ENCODE assay signal across 10 cellular contexts in genomic region chr3:138943724-138944131, GRCh38. TPM values are rescaled to one million over a fixed set of nuclear protein-coding genes. Genes with fewer than 3 reads are reported as not detected.
DNase-seq lines count a peak whose midpoint lies in the region; ATAC-seq and TF ChIP-seq lines count a peak whose summit lies in the region.
"Had no signal": no experiment of that assay in that cellular context is flagged by ENCODE, and none has a peak within 500 bp of the region (broad histone marks: within the 10 kb centered on the region; RNA-seq: fewer than 3 reads in every experiment).

No MANE protein-coding gene starts in this region.

- H3K4me1 ChIP-seq in parathyroid adenoma, result peaks cover 29% of the 10 kb centered on the region

- H3K27me3 ChIP-seq in parathyroid adenoma (ENCODE audit: control insufficient read depth, insufficient read depth, low read length), result no peaks in the 10 kb centered on the region

- TF ChIP-seq CTCF in fibroblast of the aortic adventitia (IDR thresholded peaks at IDR 0.05; ENCODE audit: insufficient read depth, low read length) (no peak), parathyroid adenoma (IDR thresholded peaks at IDR 0.05) (no peak)

- H3K27me3 Mint-ChIP-seq in activated CD8-positive, alpha-beta memory T cell treated with anti-CD3 and anti-CD28 coated beads, Interleukin-2, amount 10 ng/mL, durations not matched to agents 7 days and 5 days, result peaks cover 89% of the 10 kb centered on the region
- H3K27me3 Mint-ChIP-seq in activated T-helper 1 cell treated with anti-CD3 and anti-CD28 coated beads, Interleukin-12 subunit alpha, Interleukin-12 subunit beta, Interleukin-2, Interleukin-4 antibody, amounts not matched to agents 30 ng/mL and 10 ng/mL and 1 ng/mL, durations not matched to agents 14 hours and 24 hours and 36 hours (ENCODE audit: insufficient read depth), result peaks cover 84% of the 10 kb centered on the region

- H3K4me3 ChIP-seq in fibroblast of the aortic adventitia (ENCODE audit: low read depth, low read length), result no peak overlapping the region
- peak overlapping the region; percentile 78 for H3K4me3 ChIP-seq in parathyroid adenoma (ENCODE audit: low read depth, low read length)

- H3K27ac ChIP-seq in parathyroid adenoma, result peak overlapping the region; percentile 95

- H3K4me1 Mint-ChIP-seq in activated CD8-positive, alpha-beta memory T cell treated with anti-CD3 and anti-CD28 coated beads, Interleukin-2, amount 10 ng/mL, durations not matched to agents 7 days and 5 days, result peaks cover 24% of the 10 kb centered on the region
- peaks cover 22% of the 10 kb centered on the region for H3K4me1 Mint-ChIP-seq in activated T-helper 1 cell treated with anti-CD3 and anti-CD28 coated beads, Interleukin-12 subunit alpha, Interleukin-12 subunit beta, Interleukin-2, Interleukin-4 antibody, amounts not matched to agents 30 ng/mL and 10 ng/mL and 1 ng/mL, durations not matched to agents 14 hours and 24 hours and 36 hours (ENCODE audit: low read depth)

- DNase-seq in activated CD8-positive, alpha-beta memory T cell treated with anti-CD3 and anti-CD28 coated beads, Interleukin-2, amount 50 U/mL, for 48 hours, result peak; percentile 48
- DNase-seq in activated CD8-positive, alpha-beta memory T cell treated with anti-CD3 and anti-CD28 coated beads, Interleukin-2, amount 10 ng/mL, durations not matched to agents 7 days and 5 days, result no peak
- DNase-seq in activated T-helper 1 cell treated with anti-CD3 and anti-CD28 coated beads, Interleukin-12 subunit alpha, Interleukin-12 subunit beta, Interleukin-2, Interleukin-4 antibody, amounts not matched to agents 30 ng/mL and 10 ng/mL and 1 ng/mL, durations not matched to agents 14 hours and 24 hours and 36 hours (ENCODE audit: low spot score), result no peak
- DNase-seq in fibroblast of the aortic adventitia (ENCODE audit: low read depth) (peak; percentile 35), activated gamma-delta T cell (lab: John Stamatoyannopoulos, UW) (no peak)
- DNase-seq: NCI-H187 had no signal

- H2AFZ ChIP-seq in parathyroid adenoma, result no peak overlapping the region

- H3K79me2 ChIP-seq in parathyroid adenoma, result peaks cover 79% of the 10 kb centered on the region

- ATAC-seq in activated CD8-positive, alpha-beta memory T cell treated with anti-CD3 and anti-CD28 coated beads, Interleukin-2, amount 10 ng/mL, durations not matched to agents 7 days and 5 days, result no peak
- ATAC-seq in HG02970 (IDR thresholded peaks at IDR 0.05; ENCODE audit: low FRiP score, unreplicated experiment), result no peak
- no peak for ATAC-seq in GM21423 (IDR thresholded peaks at IDR 0.05; ENCODE audit: unreplicated experiment)

- H3K36me3 Mint-ChIP-seq in activated CD8-positive, alpha-beta memory T cell treated with anti-CD3 and anti-CD28 coated beads, Interleukin-2, amount 10 ng/mL, durations not matched to agents 7 days and 5 days, result peaks cover 2% of the 10 kb centered on the region
- H3K36me3 Mint-ChIP-seq in activated T-helper 1 cell treated with anti-CD3 and anti-CD28 coated beads, Interleukin-12 subunit alpha, Interleukin-12 subunit beta, Interleukin-2, Interleukin-4 antibody, amounts not matched to agents 30 ng/mL and 10 ng/mL and 1 ng/mL, durations not matched to agents 14 hours and 24 hours and 36 hours (ENCODE audit: low read depth), result no peaks in the 10 kb centered on the region

- CTCF ChIA-PET in activated CD8-positive, alpha-beta memory T cell treated with anti-CD3 and anti-CD28 coated beads, Interleukin-2, amount 10 ng/mL, durations not matched to agents 7 days and 5 days (lab: Charles Lee), result interaction anchor here (1.0 to 5.5 kb wide), 3 partner anchors 8 to 446 kb away, joined by 3 to 45 read pairs (median 3); partner anchors contain the start of gene COPB2

- no peak overlapping the region for H3K4me3 Mint-ChIP-seq in activated CD8-positive, alpha-beta memory T cell treated with anti-CD3 and anti-CD28 coated beads, Interleukin-2, amount 10 ng/mL, durations not matched to agents 7 days and 5 days
- peak overlapping the region; percentile 33 for H3K4me3 Mint-ChIP-seq in activated T-helper 1 cell treated with anti-CD3 and anti-CD28 coated beads, Interleukin-12 subunit alpha, Interleukin-12 subunit beta, Interleukin-2, Interleukin-4 antibody, amounts not matched to agents 30 ng/mL and 10 ng/mL and 1 ng/mL, durations not matched to agents 14 hours and 24 hours and 36 hours

- H3K4me2 ChIP-seq in parathyroid adenoma (ENCODE audit: low read length), result peak overlapping the region; percentile 72

- peak overlapping the region; percentile 84 for H3K9ac ChIP-seq in parathyroid adenoma

- no peaks in the 10 kb centered on the region for H3K36me3 ChIP-seq in parathyroid adenoma (ENCODE audit: control insufficient read depth, insufficient read depth, low read length)

- no peaks in the 10 kb centered on the region for H3K9me3 ChIP-seq in parathyroid adenoma (ENCODE audit: control insufficient read depth, low read length)

- intact Hi-C loops in activated T-helper 1 cell treated with anti-CD3 and anti-CD28 coated beads, Interleukin-12 subunit alpha, Interleukin-12 subunit beta, Interleukin-2, Interleukin-4 antibody, amounts not matched to agents 30 ng/mL and 10 ng/mL and 1 ng/mL, durations not matched to agents 14 hours and 24 hours and 36 hours (cut with micrococcal nuclease), result loop anchor here (1.0 kb wide), 1 partner anchor 7 kb away; no protein-coding TSS in a partner anchor

- H3K27ac Mint-ChIP-seq in activated CD8-positive, alpha-beta memory T cell treated with anti-CD3 and anti-CD28 coated beads, Interleukin-2, amount 10 ng/mL, durations not matched to agents 7 days and 5 days, result no peak overlapping the region
- H3K27ac Mint-ChIP-seq in activated T-helper 1 cell treated with anti-CD3 and anti-CD28 coated beads, Interleukin-12 subunit alpha, Interleukin-12 subunit beta, Interleukin-2, Interleukin-4 antibody, amounts not matched to agents 30 ng/mL and 10 ng/mL and 1 ng/mL, durations not matched to agents 14 hours and 24 hours and 36 hours, result peak overlapping the region; percentile 61

- no peaks in the 10 kb centered on the region for H3K9me3 Mint-ChIP-seq in activated CD8-positive, alpha-beta memory T cell treated with anti-CD3 and anti-CD28 coated beads, Interleukin-2, amount 10 ng/mL, durations not matched to agents 7 days and 5 days (ENCODE audit: low read depth)
- no peaks in the 10 kb centered on the region for H3K9me3 Mint-ChIP-seq in activated T-helper 1 cell treated with anti-CD3 and anti-CD28 coated beads, Interleukin-12 subunit alpha, Interleukin-12 subunit beta, Interleukin-2, Interleukin-4 antibody, amounts not matched to agents 30 ng/mL and 10 ng/mL and 1 ng/mL, durations not matched to agents 14 hours and 24 hours and 36 hours

RNA-seq across cellular contexts. Expression of gene FOXL2, which starts 3.2 kb away (rescaled TPM):
- total RNA-seq in activated CD8-positive, alpha-beta memory T cell treated with anti-CD3 and anti-CD28 coated beads, Interleukin-2, amount 10 ng/mL, durations not matched to agents 7 days and 5 days, result under 1 TPM in 1 of 2 experiments, not detected in 1; 0.14 TPM
- total RNA-seq in activated T-helper 1 cell treated with anti-CD3 and anti-CD28 coated beads, Interleukin-12 subunit alpha, Interleukin-12 subunit beta, Interleukin-2, Interleukin-4 antibody, amounts not matched to agents 30 ng/mL and 10 ng/mL and 1 ng/mL, durations not matched to agents 14 hours and 24 hours and 36 hours, result not detected in 2 replicates
- total RNA-seq in fibroblast of the aortic adventitia (ENCODE audit: low replicate concordance), result under 0.01 TPM in 1 of 2 replicates, not detected in the other
- total RNA-seq: T-helper 2 cell treated with Interferon-gamma antibody and Interleukin-4, amounts not matched to agents 100 ng/mL and 5 ng/mL, for 36 hours had no signal

RNA-seq across cellular contexts. Expression of gene FOXL2NB, which starts 3.3 kb away (rescaled TPM):
- total RNA-seq in activated CD8-positive, alpha-beta memory T cell treated with anti-CD3 and anti-CD28 coated beads, Interleukin-2, amount 10 ng/mL, durations not matched to agents 7 days and 5 days, result not detected
- total RNA-seq in activated T-helper 1 cell treated with anti-CD3 and anti-CD28 coated beads, Interleukin-12 subunit alpha, Interleukin-12 subunit beta, Interleukin-2, Interleukin-4 antibody, amounts not matched to agents 30 ng/mL and 10 ng/mL and 1 ng/mL, durations not matched to agents 14 hours and 24 hours and 36 hours, result not detected in 2 replicates
- total RNA-seq in fibroblast of the aortic adventitia (ENCODE audit: low replicate concordance), result not detected in 2 replicates
- total RNA-seq: T-helper 2 cell treated with Interferon-gamma antibody and Interleukin-4, amounts not matched to agents 100 ng/mL and 5 ng/mL, for 36 hours had no signal

Comparison
In these comparisons a context has a peak if more than half of its experiments do, and no peak if none do; other contexts are left out.
1. DNase-seq: peak in activated CD8-positive, alpha-beta memory T cell treated with anti-CD3 and anti-CD28 coated beads, Interleukin-2, amount 50 U/mL, for 48 hours (single experiment) and fibroblast of the aortic adventitia (single experiment); none in activated CD8-positive, alpha-beta memory T cell treated with anti-CD3 and anti-CD28 coated beads, Interleukin-2, amount 10 ng/mL, durations not matched to agents 7 days and 5 days (single experiment), activated T-helper 1 cell treated with anti-CD3 and anti-CD28 coated beads, Interleukin-12 subunit alpha, Interleukin-12 subunit beta, Interleukin-2, Interleukin-4 antibody, amounts not matched to agents 30 ng/mL and 10 ng/mL and 1 ng/mL, durations not matched to agents 14 hours and 24 hours and 36 hours (single experiment) and activated gamma-delta T cell (single experiment).